Comparison of ENCODE assay signal across 2 cellular contexts in the genomic region with DNA sequence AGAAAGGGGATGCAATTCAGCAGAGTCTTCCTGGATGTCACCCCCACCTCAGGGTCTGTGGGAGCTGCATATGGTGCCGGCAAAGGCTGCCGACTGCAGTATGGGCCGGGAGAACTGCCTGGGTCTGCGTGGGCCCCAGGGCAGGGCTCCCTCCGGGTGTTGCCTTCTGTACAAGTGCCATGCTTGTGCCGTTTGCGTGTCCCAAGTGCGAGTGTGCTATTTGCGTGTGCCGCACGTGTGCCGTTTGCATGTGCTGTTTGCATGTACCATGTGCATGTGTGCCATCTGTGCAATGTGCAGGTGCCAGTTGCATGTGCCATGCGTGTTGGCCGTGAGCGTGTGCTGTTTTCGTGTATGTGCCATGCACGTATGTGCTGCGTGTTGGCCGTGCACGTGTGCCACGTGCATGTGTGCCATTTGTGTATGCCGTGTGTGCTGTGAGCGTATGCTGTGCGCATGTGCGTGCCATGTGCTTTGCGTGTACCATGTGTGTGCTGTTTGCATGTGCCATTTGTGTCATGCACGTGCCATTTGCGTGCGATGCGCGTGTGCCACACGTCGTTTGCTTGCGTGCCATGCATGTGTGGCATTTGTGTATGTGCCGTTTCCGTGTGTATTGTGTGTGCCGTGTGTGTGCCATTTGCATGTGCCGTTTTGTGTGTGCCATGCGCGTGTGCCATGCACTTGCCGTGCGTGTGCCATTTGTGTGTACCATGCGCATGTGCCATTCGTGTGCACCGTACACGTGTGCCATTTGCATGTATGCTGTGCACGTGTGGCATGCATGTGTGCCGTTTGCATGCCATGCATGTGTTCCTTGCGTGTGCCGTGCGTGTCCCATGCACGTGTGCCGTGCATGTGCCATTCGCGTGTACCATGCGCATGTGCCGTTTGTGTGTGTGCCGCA.
TF ChIP-seq lines count a peak whose summit lies in the region.

No MANE protein-coding gene starts in this region.

TF ChIP-seq in HEK293T, 16 proteins besides CTCF, POLR2A, EP300 and RAD21:
- TF ChIP-seq FOXM1 (IDR thresholded peaks at IDR 0.05; ENCODE audit: borderline replicate concordance) (no peak), FOXK2 (IDR thresholded peaks at IDR 0.05) (no peak), TARDBP (IDR thresholded peaks at IDR 0.05) (peak; percentile 87)

TF ChIP-seq in GM12878, 131 proteins besides CTCF, POLR2A, EP300 and RAD21:
- no peak for TF ChIP-seq NFXL1 (IDR thresholded peaks at IDR 0.05; ENCODE audit: borderline replicate concordance)
- no peak for TF ChIP-seq EGR1 (IDR thresholded peaks at IDR 0.05; ENCODE audit: borderline replicate concordance in 1 of 2, low read depth in 2 of 2, low read length in 2 of 2)
- TF ChIP-seq PAX8 (IDR thresholded peaks at IDR 0.05): no peak
- TF ChIP-seq ASH2L (IDR thresholded peaks at IDR 0.05; ENCODE audit: borderline replicate concordance, low read depth): no peak
- no peak for TF ChIP-seq ZBTB33 (IDR thresholded peaks at IDR 0.05)
- no peak for TF ChIP-seq RB1 (IDR thresholded peaks at IDR 0.05; ENCODE audit: borderline replicate concordance)
- TF ChIP-seq FOXK2 (IDR thresholded peaks at IDR 0.05): no peak
- TF ChIP-seq POU2F2 (IDR thresholded peaks at IDR 0.05; ENCODE audit: borderline replicate concordance, low read depth, low read length): peak; percentile 9; the same call in 1 of the 3 replicates
- TF ChIP-seq CREM (IDR thresholded peaks at IDR 0.05; ENCODE audit: low read depth): no peak
- no peak for TF ChIP-seq ZNF24 (IDR thresholded peaks at IDR 0.05)
- TF ChIP-seq ETV6 (conservative IDR thresholded peaks at IDR 0.05 in 1 of 2, IDR thresholded peaks at IDR 0.05 in 1 of 2; ENCODE audit: borderline replicate concordance in 1 of 2, low read depth in 1 of 2): no peak
- no peak for TF ChIP-seq CBX3 (IDR thresholded peaks at IDR 0.05; ENCODE audit: borderline replicate concordance, low read depth)
- TF ChIP-seq E4F1 (IDR thresholded peaks at IDR 0.05; ENCODE audit: borderline replicate concordance, partially characterized antibody): no peak
- no peak for TF ChIP-seq GABPA (IDR thresholded peaks at IDR 0.05; ENCODE audit: low read depth)
- no peak for TF ChIP-seq SP1 (IDR thresholded peaks at IDR 0.05; ENCODE audit: low read depth, low read length)
- peak; percentile 75 for TF ChIP-seq TCF3 (IDR thresholded peaks at IDR 0.05; ENCODE audit: borderline replicate concordance, insufficient read depth, low read depth, low read length)
- no peak for TF ChIP-seq SKIL (IDR thresholded peaks at IDR 0.05; ENCODE audit: low read depth, poor library complexity, severe bottlenecking)
- TF ChIP-seq TAF1 (IDR thresholded peaks at IDR 0.05; ENCODE audit: borderline replicate concordance, low read depth, low read length): no peak
- peak; percentile 60 for TF ChIP-seq TARDBP (IDR thresholded peaks at IDR 0.05; ENCODE audit: borderline replicate concordance)
- TF ChIP-seq ZNF274 (IDR thresholded peaks at IDR 0.05; ENCODE audit: insufficient read depth, insufficient read length): no peak
- TF ChIP-seq POLR2AphosphoS5 (IDR thresholded peaks at IDR 0.05; ENCODE audit: low read length): peak; percentile 26; the same call in 1 of the 2 replicates
- no peak for TF ChIP-seq SUPT20H (IDR thresholded peaks at IDR 0.05; ENCODE audit: borderline replicate concordance, control insufficient read depth, low read depth, low read length)
- TF ChIP-seq SIN3A (IDR thresholded peaks at IDR 0.05; ENCODE audit: low read depth, low read length): no peak
- no peak for TF ChIP-seq BCL11A (IDR thresholded peaks at IDR 0.05; ENCODE audit: low read depth, low read length)
- no peak for TF ChIP-seq MEF2B (IDR thresholded peaks at IDR 0.05; ENCODE audit: partially characterized antibody, poor library complexity, severe bottlenecking)
- TF ChIP-seq PML (IDR thresholded peaks at IDR 0.05; ENCODE audit: low read length): no peak
- TF ChIP-seq MXI1 (IDR thresholded peaks at IDR 0.05; ENCODE audit: low read depth, low read length): no peak
- TF ChIP-seq, protein P1, sequence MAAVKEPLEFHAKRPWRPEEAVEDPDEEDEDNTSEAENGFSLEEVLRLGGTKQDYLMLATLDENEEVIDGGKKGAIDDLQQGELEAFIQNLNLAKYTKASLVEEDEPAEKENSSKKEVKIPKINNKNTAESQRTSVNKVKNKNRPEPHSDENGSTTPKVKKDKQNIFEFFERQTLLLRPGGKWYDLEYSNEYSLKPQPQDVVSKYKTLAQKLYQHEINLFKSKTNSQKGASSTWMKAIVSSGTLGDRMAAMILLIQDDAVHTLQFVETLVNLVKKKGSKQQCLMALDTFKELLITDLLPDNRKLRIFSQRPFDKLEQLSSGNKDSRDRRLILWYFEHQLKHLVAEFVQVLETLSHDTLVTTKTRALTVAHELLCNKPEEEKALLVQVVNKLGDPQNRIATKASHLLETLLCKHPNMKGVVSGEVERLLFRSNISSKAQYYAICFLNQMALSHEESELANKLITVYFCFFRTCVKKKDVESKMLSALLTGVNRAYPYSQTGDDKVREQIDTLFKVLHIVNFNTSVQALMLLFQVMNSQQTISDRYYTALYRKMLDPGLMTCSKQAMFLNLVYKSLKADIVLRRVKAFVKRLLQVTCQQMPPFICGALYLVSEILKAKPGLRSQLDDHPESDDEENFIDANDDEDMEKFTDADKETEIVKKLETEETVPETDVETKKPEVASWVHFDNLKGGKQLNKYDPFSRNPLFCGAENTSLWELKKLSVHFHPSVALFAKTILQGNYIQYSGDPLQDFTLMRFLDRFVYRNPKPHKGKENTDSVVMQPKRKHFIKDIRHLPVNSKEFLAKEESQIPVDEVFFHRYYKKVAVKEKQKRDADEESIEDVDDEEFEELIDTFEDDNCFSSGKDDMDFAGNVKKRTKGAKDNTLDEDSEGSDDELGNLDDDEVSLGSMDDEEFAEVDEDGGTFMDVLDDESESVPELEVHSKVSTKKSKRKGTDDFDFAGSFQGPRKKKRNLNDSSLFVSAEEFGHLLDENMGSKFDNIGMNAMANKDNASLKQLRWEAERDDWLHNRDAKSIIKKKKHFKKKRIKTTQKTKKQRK (IDR thresholded peaks at IDR 0.05; ENCODE audit: low read depth, low read length): no peak
- TF ChIP-seq, protein P2, sequence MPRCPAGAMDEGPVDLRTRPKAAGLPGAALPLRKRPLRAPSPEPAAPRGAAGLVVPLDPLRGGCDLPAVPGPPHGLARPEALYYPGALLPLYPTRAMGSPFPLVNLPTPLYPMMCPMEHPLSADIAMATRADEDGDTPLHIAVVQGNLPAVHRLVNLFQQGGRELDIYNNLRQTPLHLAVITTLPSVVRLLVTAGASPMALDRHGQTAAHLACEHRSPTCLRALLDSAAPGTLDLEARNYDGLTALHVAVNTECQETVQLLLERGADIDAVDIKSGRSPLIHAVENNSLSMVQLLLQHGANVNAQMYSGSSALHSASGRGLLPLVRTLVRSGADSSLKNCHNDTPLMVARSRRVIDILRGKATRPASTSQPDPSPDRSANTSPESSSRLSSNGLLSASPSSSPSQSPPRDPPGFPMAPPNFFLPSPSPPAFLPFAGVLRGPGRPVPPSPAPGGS (IDR thresholded peaks at IDR 0.05; ENCODE audit: borderline replicate concordance, insufficient read depth, low read depth, low read length, poor library complexity, severe bottlenecking): peak; percentile 96
- TF ChIP-seq SMAD1 (IDR thresholded peaks at IDR 0.05; ENCODE audit: low read depth, partially characterized antibody): no peak
- TF ChIP-seq E2F8 (IDR thresholded peaks at IDR 0.05; ENCODE audit: low read depth, partially characterized antibody): no peak
